1 cellular context compared by ENCODE assay signal in genomic region chr17:74442670-74443515, GRCh38.
TF ChIP-seq lines count a peak whose summit lies in the region.

No MANE protein-coding gene starts in this region.

TF ChIP-seq in HepG2, 621 proteins besides CTCF, POLR2A, EP300 and RAD21 (continued from another document and continues in another):
- TF ChIP-seq ZNF646 (CRISPR knock-in tag; IDR thresholded peaks at IDR 0.05) (no peak; the same call in 1 of the 2 replicates), ZNF609 (CRISPR knock-in tag; IDR thresholded peaks at IDR 0.05; ENCODE audit: borderline replicate concordance) (peak; percentile 92), SP1 (IDR thresholded peaks at IDR 0.05) (no peak), SP1 (CRISPR knock-in tag; IDR thresholded peaks at IDR 0.05) (peak; percentile 83), ZNF382 (CRISPR knock-in tag; IDR thresholded peaks at IDR 0.05; ENCODE audit: borderline replicate concordance) (no peak), ZNF550 (CRISPR knock-in tag; IDR thresholded peaks at IDR 0.05; ENCODE audit: borderline replicate concordance) (0 out of 2 replicates have a peak, but pooled peaks have one; percentile 3), JUND (CRISPR knock-in tag; IDR thresholded peaks at IDR 0.05) (peak; percentile 65), ZNF772 (CRISPR knock-in tag; IDR thresholded peaks at IDR 0.05) (peak; percentile 88), TBX3 (IDR thresholded peaks at IDR 0.05; ENCODE audit: borderline replicate concordance) (peak; percentile 95), AKAP8 (CRISPR knock-in tag; IDR thresholded peaks at IDR 0.05) (peak; percentile 84), CENPT (CRISPR knock-in tag; IDR thresholded peaks at IDR 0.05; ENCODE audit: low read depth) (0 out of 2 replicates have a peak, but pooled peaks have one; percentile 71), PTBP1 (IDR thresholded peaks at IDR 0.05; ENCODE audit: low read depth, low read length, poor library complexity, severe bottlenecking) (peak; percentile 30), SOX6 (IDR thresholded peaks at IDR 0.05) (no peak), SOX6 (CRISPR knock-in tag; IDR thresholded peaks at IDR 0.05) (peak; percentile 93), POGZ (CRISPR knock-in tag; IDR thresholded peaks at IDR 0.05) (peak; percentile 83; the same call in 1 of the 2 replicates), ATF5 (CRISPR knock-in tag; IDR thresholded peaks at IDR 0.05; ENCODE audit: low read depth) (0 out of 2 replicates have a peak, but pooled peaks have one; percentile 48), U2AF2 (IDR thresholded peaks at IDR 0.05; ENCODE audit: low read depth, low read length) (peak; percentile 72; the same call in 1 of the 2 replicates), HMGA1 (CRISPR knock-in tag; conservative IDR thresholded peaks at IDR 0.05) (no peak), ZBTB34 (CRISPR knock-in tag; IDR thresholded peaks at IDR 0.05) (peak; percentile 95), ZSCAN22 (CRISPR knock-in tag; IDR thresholded peaks at IDR 0.05) (peak; percentile 84), ZNF180 (CRISPR knock-in tag; IDR thresholded peaks at IDR 0.05; ENCODE audit: borderline replicate concordance, low read depth) (no peak), TERF1 (CRISPR knock-in tag; IDR thresholded peaks at IDR 0.05) (no peak), ZSCAN29 (CRISPR knock-in tag; conservative IDR thresholded peaks at IDR 0.05) (peak; percentile 75), POLR2AphosphoS5 (IDR thresholded peaks at IDR 0.05; ENCODE audit: low read depth, low read length) (peak; percentile 91), ZNF597 (CRISPR knock-in tag; IDR thresholded peaks at IDR 0.05) (no peak), RFXAP (CRISPR knock-in tag; IDR thresholded peaks at IDR 0.05; ENCODE audit: borderline replicate concordance) (peak; percentile 89), ZNF205 (CRISPR knock-in tag; IDR thresholded peaks at IDR 0.05) (peak; percentile 79), ZNF431 (CRISPR knock-in tag; IDR thresholded peaks at IDR 0.05; ENCODE audit: borderline replicate concordance, low read depth) (peak; percentile 50; the same call in 1 of the 2 replicates), ZNF446 (CRISPR knock-in tag; IDR thresholded peaks at IDR 0.05) (0 out of 2 replicates have a peak, but pooled peaks have one; percentile 66), NFYC (CRISPR knock-in tag; IDR thresholded peaks at IDR 0.05) (no peak; the same call in 1 of the 2 replicates), ZNF337 (CRISPR knock-in tag; IDR thresholded peaks at IDR 0.05; ENCODE audit: borderline replicate concordance, low read depth) (0 out of 2 replicates have a peak, but pooled peaks have one; percentile 89), CBX1 (IDR thresholded peaks at IDR 0.05; ENCODE audit: low read depth) (peak; percentile 75), RXRA (CRISPR knock-in tag; IDR thresholded peaks at IDR 0.05) (peak; percentile 98)
- TF ChIP-seq, protein P1, sequence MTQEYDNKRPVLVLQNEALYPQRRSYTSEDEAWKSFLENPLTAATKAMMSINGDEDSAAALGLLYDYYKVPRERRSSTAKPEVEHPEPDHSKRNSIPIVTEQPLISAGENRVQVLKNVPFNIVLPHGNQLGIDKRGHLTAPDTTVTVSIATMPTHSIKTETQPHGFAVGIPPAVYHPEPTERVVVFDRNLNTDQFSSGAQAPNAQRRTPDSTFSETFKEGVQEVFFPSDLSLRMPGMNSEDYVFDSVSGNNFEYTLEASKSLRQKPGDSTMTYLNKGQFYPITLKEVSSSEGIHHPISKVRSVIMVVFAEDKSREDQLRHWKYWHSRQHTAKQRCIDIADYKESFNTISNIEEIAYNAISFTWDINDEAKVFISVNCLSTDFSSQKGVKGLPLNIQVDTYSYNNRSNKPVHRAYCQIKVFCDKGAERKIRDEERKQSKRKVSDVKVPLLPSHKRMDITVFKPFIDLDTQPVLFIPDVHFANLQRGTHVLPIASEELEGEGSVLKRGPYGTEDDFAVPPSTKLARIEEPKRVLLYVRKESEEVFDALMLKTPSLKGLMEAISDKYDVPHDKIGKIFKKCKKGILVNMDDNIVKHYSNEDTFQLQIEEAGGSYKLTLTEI (CRISPR knock-in tag; conservative IDR thresholded peaks at IDR 0.05), result no peak
- TF ChIP-seq, protein P2, sequence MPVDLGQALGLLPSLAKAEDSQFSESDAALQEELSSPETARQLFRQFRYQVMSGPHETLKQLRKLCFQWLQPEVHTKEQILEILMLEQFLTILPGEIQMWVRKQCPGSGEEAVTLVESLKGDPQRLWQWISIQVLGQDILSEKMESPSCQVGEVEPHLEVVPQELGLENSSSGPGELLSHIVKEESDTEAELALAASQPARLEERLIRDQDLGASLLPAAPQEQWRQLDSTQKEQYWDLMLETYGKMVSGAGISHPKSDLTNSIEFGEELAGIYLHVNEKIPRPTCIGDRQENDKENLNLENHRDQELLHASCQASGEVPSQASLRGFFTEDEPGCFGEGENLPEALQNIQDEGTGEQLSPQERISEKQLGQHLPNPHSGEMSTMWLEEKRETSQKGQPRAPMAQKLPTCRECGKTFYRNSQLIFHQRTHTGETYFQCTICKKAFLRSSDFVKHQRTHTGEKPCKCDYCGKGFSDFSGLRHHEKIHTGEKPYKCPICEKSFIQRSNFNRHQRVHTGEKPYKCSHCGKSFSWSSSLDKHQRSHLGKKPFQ (CRISPR knock-in tag; IDR thresholded peaks at IDR 0.05; ENCODE audit: insufficient replicate concordance), result peak; percentile 91
- TF ChIP-seq, protein P3, sequence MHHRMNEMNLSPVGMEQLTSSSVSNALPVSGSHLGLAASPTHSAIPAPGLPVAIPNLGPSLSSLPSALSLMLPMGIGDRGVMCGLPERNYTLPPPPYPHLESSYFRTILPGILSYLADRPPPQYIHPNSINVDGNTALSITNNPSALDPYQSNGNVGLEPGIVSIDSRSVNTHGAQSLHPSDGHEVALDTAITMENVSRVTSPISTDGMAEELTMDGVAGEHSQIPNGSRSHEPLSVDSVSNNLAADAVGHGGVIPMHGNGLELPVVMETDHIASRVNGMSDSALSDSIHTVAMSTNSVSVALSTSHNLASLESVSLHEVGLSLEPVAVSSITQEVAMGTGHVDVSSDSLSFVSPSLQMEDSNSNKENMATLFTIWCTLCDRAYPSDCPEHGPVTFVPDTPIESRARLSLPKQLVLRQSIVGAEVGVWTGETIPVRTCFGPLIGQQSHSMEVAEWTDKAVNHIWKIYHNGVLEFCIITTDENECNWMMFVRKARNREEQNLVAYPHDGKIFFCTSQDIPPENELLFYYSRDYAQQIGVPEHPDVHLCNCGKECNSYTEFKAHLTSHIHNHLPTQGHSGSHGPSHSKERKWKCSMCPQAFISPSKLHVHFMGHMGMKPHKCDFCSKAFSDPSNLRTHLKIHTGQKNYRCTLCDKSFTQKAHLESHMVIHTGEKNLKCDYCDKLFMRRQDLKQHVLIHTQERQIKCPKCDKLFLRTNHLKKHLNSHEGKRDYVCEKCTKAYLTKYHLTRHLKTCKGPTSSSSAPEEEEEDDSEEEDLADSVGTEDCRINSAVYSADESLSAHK (CRISPR knock-in tag; IDR thresholded peaks at IDR 0.05; ENCODE audit: borderline replicate concordance), result no peak; the same call in 1 of the 2 replicates
